12 cellular contexts compared by ENCODE assay signal in genomic region chr1:117821382-117821755, GRCh38.
DNase-seq lines count a peak whose midpoint lies in the region; ATAC-seq and TF ChIP-seq lines count a peak whose summit lies in the region.
"Had no signal": no experiment of that assay in that cellular context is flagged by ENCODE, and none has a peak within 500 bp of the region (broad histone marks: within the 10 kb centered on the region; RNA-seq: fewer than 3 reads in every experiment).

No MANE protein-coding gene starts in this region.

- H3K4me1 ChIP-seq in heart left ventricle, result peaks cover 0 to 46% (median 15%) of the 10 kb centered on the region in 12 donors
- peaks cover 33 to 62% (median 54%) of the 10 kb centered on the region in 4 donors for H3K4me1 ChIP-seq in esophagus muscularis mucosa
- H3K4me1 ChIP-seq in osteoblast (ENCODE audit: insufficient read depth, low read length), result peaks cover 29% of the 10 kb centered on the region

- H3K27me3 ChIP-seq in heart left ventricle (no peaks in the 10 kb centered on the region), esophagus muscularis mucosa (no peaks in the 10 kb centered on the region), osteoblast (ENCODE audit: insufficient read depth, low read length) (no peaks in the 10 kb centered on the region)

- WGBS in heart left ventricle, 4 donors, result 51 to 58% (median 55%) methylated on average over 5 of the region's 5 CpGs
- 61% methylated on average over 4 of the region's 5 CpGs for WGBS in esophagus muscularis mucosa

- H3K36me3 ChIP-seq in heart left ventricle (no peaks in the 10 kb centered on the region), esophagus muscularis mucosa (no peaks in the 10 kb centered on the region), osteoblast (ENCODE audit: insufficient read depth, low read length) (no peaks in the 10 kb centered on the region)

- peak; percentile 6 to 27 (median 6) for ATAC-seq in heart left ventricle
- ATAC-seq in left cardiac atrium, result no peak
- no peak for ATAC-seq in HG03565 (IDR thresholded peaks at IDR 0.05; ENCODE audit: unreplicated experiment)
- no peak for ATAC-seq in GM19397 (IDR thresholded peaks at IDR 0.05; ENCODE audit: unreplicated experiment)

- H3K79me2 ChIP-seq in osteoblast (ENCODE audit: insufficient read depth, low read length), result no peaks in the 10 kb centered on the region

- intact Hi-C loops in heart left ventricle (cut with DNase I), result no loop called here
- intact Hi-C loops in left cardiac atrium (cut with DNase I), result no loop called here
- intact Hi-C loops in esophagus muscularis mucosa (cut with DNase I), result no loop called here

- no peak for TF ChIP-seq EP300 in esophagus muscularis mucosa (IDR thresholded peaks at IDR 0.05)

- H3K9me3 ChIP-seq in heart left ventricle, result no peaks in the 10 kb centered on the region
- no peaks in the 10 kb centered on the region for H3K9me3 ChIP-seq in esophagus muscularis mucosa
- H3K9me3 ChIP-seq in osteoblast (ENCODE audit: low read depth, low read length), result no peaks in the 10 kb centered on the region

- H3K4me3 ChIP-seq in heart left ventricle, result no peak overlapping the region
- H3K4me3 ChIP-seq in esophagus muscularis mucosa, result no peak overlapping the region
- peak overlapping the region; percentile 10 for H3K4me3 ChIP-seq in osteoblast (ENCODE audit: insufficient read depth, low read length)

- no peak for TF ChIP-seq POLR2A in heart left ventricle (IDR thresholded peaks at IDR 0.05)
- no peak for TF ChIP-seq POLR2A in esophagus muscularis mucosa (IDR thresholded peaks at IDR 0.05; ENCODE audit: low read depth)

- H3K27ac ChIP-seq in heart left ventricle, result peak overlapping the region in 10 of 12 donors; percentile 23 to 83 (median 68)
- peak overlapping the region; percentile 73 to 88 (median 84) for H3K27ac ChIP-seq in esophagus muscularis mucosa (replicated peaks in 1 of 4)
- peak overlapping the region; percentile 73 for H3K27ac ChIP-seq in osteoblast (ENCODE audit: low read depth, low read length)

- DNase-seq in heart left ventricle (no peak), left cardiac atrium (no peak), esophagus muscularis mucosa (ENCODE audit: extremely low spot score) (no peak), osteoblast (ENCODE audit: insufficient read length, low spot score, missing footprints) (no peak), midbrain (lab: John Stamatoyannopoulos, UW) (no peak), UCSD-AML1 (lab: John Stamatoyannopoulos, UW; ENCODE audit: unreplicated experiment) (no peak)
- DNase-seq: activated naive CD4-positive, alpha-beta T cell treated with anti-CD3 and anti-CD28 coated beads, Interleukin-2, amount 10 ng/mL, durations not matched to agents 7 days and 5 days; effector memory CD4-positive, alpha-beta T cell; MV-4-11; NCI-H2107 had no signal

- H4K20me1 ChIP-seq in osteoblast (ENCODE audit: insufficient read depth, low read length), result no peaks in the 10 kb centered on the region

- H2AFZ ChIP-seq in osteoblast (ENCODE audit: low read length), result peak overlapping the region; percentile 4

- no peak for TF ChIP-seq CTCF in heart left ventricle (IDR thresholded peaks at IDR 0.05)
- TF ChIP-seq CTCF in esophagus muscularis mucosa (IDR thresholded peaks at IDR 0.05), result no peak
- TF ChIP-seq CTCF in osteoblast (IDR thresholded peaks at IDR 0.05; ENCODE audit: extremely low read depth, low read depth, low read length), result no peak

- peak overlapping the region; percentile 2 for H3K4me2 ChIP-seq in osteoblast (ENCODE audit: insufficient read depth, low read length)

Comparison
In these comparisons a context has a peak if more than half of its experiments do, and no peak if none do; other contexts are left out.
1. ATAC-seq: peak in heart left ventricle (4 of 4); none in left cardiac atrium (0 of 2), HG03565 (single experiment) and GM19397 (single experiment).
2. Peak in every context shown above with its lines, with median percentiles within 50 percentile points of each other: H3K27ac ChIP-seq.